In genomic region chr15:79311901-79312553, GRCh38 we compare ENCODE assay signal across 9 cellular contexts. TPM values are rescaled to one million over a fixed set of nuclear protein-coding genes. Genes with fewer than 3 reads are reported as not detected.
DNase-seq lines count a peak whose midpoint lies in the region; ATAC-seq, FAIRE-seq and TF ChIP-seq lines count a peak whose summit lies in the region.
"Had no signal": no experiment of that assay in that cellular context is flagged by ENCODE, and none has a peak within 500 bp of the region (broad histone marks: within the 10 kb centered on the region; RNA-seq: fewer than 3 reads in every experiment).

No MANE protein-coding gene starts in this region.

- peak overlapping the region; percentile 16 to 91 for H3K23ac ChIP-seq in mesenchymal stem cell (ENCODE audit: low read length in 2 of 2)

- FAIRE-seq in GM12878 (lab: Jason Lieb, UNC): no peak
- FAIRE-seq: endometrium had no signal

- peaks cover 4 to 31% of the 10 kb centered on the region in 2 experiments; a peak in 3 of 4 replicates for H3K36me3 ChIP-seq in GM12878 (ENCODE audit: control insufficient read depth in 2 of 2, insufficient read depth in 2 of 2, low read length in 1 of 2)
- peaks cover 30 to 42% of the 10 kb centered on the region in 2 experiments for H3K36me3 ChIP-seq in mesenchymal stem cell (ENCODE audit: control insufficient read depth in 1 of 2, insufficient read depth in 2 of 2, low read depth in 1 of 2, low read length in 2 of 2)

- POLR2A ChIA-PET in AG04449 (lab: Yijun Ruan, JAX) (no interaction called here), GM12878 (lab: Charles Lee) (no interaction called here)

- no peak for TF ChIP-seq EP300 in GM12878 (IDR thresholded peaks at IDR 0.05; ENCODE audit: borderline replicate concordance in 1 of 2, control insufficient read depth in 1 of 2, low read depth in 2 of 2, low read length in 2 of 2)

- no peak overlapping the region for H2BK15ac ChIP-seq in mesenchymal stem cell (ENCODE audit: low read depth, poor library complexity, severe bottlenecking)

- H2AK5ac ChIP-seq in mesenchymal stem cell (ENCODE audit: low read length, severe bottlenecking): peak overlapping the region; percentile 17

- H2BK5ac ChIP-seq in mesenchymal stem cell (ENCODE audit: low read depth, low read length, poor library complexity, severe bottlenecking): no peak overlapping the region

- peaks cover 33% of the 10 kb centered on the region for H3K79me1 ChIP-seq in mesenchymal stem cell (replicated peaks; ENCODE audit: low read length, poor library complexity, severe bottlenecking)

- peak overlapping the region; percentile 51 to 99 for H3K4ac ChIP-seq in mesenchymal stem cell (ENCODE audit: low read depth in 1 of 2, low read length in 2 of 2)

- no peak overlapping the region for H2BK120ac ChIP-seq in mesenchymal stem cell (ENCODE audit: low read depth, low read length)

- SMC1A ChIA-PET in GM12878 (lab: Charles Lee; ENCODE audit: uncharacterized antibody, unreplicated experiment): interaction anchor here (0.9 kb wide), 1 partner anchor 14 kb away, joined by 3 read pairs; no protein-coding TSS in a partner anchor

- 5% methylated on average over 8 of the region's 8 CpGs for WGBS in GM12878 (ENCODE audit: insufficient coverage, insufficient replicate concordance, low lambda C conversion rate, missing lambda C conversion rate)
- WGBS in mesenchymal stem cell: 64% methylated on average over 8 of the region's 8 CpGs

- H3K27ac ChIP-seq in GM12878 (ENCODE audit: control insufficient read depth, insufficient read depth) (peak overlapping the region; percentile 35), mesenchymal stem cell (ENCODE audit: low read length, poor library complexity, severe bottlenecking) (no peak overlapping the region)

- intact Hi-C loops in GM12878 (cut with micrococcal nuclease; ENCODE audit: unreplicated experiment): no loop called here

- no peak overlapping the region for H4K91ac ChIP-seq in mesenchymal stem cell (ENCODE audit: low read length)

- H3K14ac ChIP-seq in mesenchymal stem cell (ENCODE audit: low read length in 2 of 2): peak overlapping the region in 1 of 2 experiments; percentile 50

- no peak for TF ChIP-seq RAD21 in GM12878 (IDR thresholded peaks at IDR 0.05; ENCODE audit: insufficient read depth, low read depth, low read length)

- H2AFZ ChIP-seq in GM12878 (ENCODE audit: control insufficient read depth, low read depth, low read length) (peak overlapping the region; percentile 8; the same call in 1 of the 2 replicates), mesenchymal stem cell (ENCODE audit: low read depth, low read length) (no peak overlapping the region)

- TF ChIP-seq CTCF in AG04449 (IDR thresholded peaks at IDR 0.05; ENCODE audit: insufficient read depth, low read length, missing control alignments) (no peak), GM12878 (IDR thresholded peaks at IDR 0.05 in 2 of 3, conservative IDR thresholded peaks at IDR 0.05 in 1 of 3; ENCODE audit: control insufficient read depth in 2 of 3, extremely low read depth in 1 of 3, insufficient read depth in 1 of 3, low read depth in 3 of 3, low read length in 3 of 3) (no peak)

- H3K4me1 ChIP-seq in GM12878 (ENCODE audit: control insufficient read depth, insufficient read depth, low read length) (peaks cover 18% of the 10 kb centered on the region), mesenchymal stem cell (ENCODE audit: control insufficient read depth, insufficient read depth, low read depth, low read length) (peaks cover 9% of the 10 kb centered on the region)

- in situ Hi-C loops in GM12878 (cut with MboI): no loop called here

- H3K79me2 ChIP-seq in GM12878 (ENCODE audit: control insufficient read depth, insufficient read depth, low read length): peaks cover 30% of the 10 kb centered on the region

- H2BK12ac ChIP-seq in mesenchymal stem cell (ENCODE audit: low read length in 2 of 2): no peak overlapping the region

- ATAC-seq in GM12878 (peak; percentile 41), HG03135 (IDR thresholded peaks at IDR 0.05; ENCODE audit: unreplicated experiment) (no peak)

- CTCF ChIA-PET in AG04449 (lab: Yijun Ruan, JAX): interaction anchor here (1.1 to 1.7 kb wide), 5 partner anchors 9 to 542 kb away, joined by 3 to 9 read pairs (median 5); no protein-coding TSS in a partner anchor
- CTCF ChIA-PET in GM12878 (lab: Yijun Ruan, JAX): interaction anchor here (1.1 to 1.3 kb wide), 5 partner anchors 14 to 542 kb away, joined by 3 to 7 read pairs (median 3); no protein-coding TSS in a partner anchor

- H4K20me1 ChIP-seq in GM12878 (ENCODE audit: control insufficient read depth, insufficient read depth): peaks cover 10% of the 10 kb centered on the region; the same call in 1 of the 2 replicates

- H3K27me3 ChIP-seq in GM12878 (replicated peaks in 1 of 2; ENCODE audit: control insufficient read depth in 2 of 2, insufficient read depth in 2 of 2, low read length in 1 of 2) (peaks cover 0 to 3% of the 10 kb centered on the region in 2 experiments; a peak in 2 of 4 replicates), mesenchymal stem cell (ENCODE audit: control insufficient read depth in 1 of 2, insufficient read depth in 1 of 2, low read length in 2 of 2) (peaks cover 17 to 33% of the 10 kb centered on the region in 2 experiments)

- RAD21 ChIA-PET in GM12878 (lab: Charles Lee; ENCODE audit: unreplicated experiment): interaction anchor here (1.6 to 2.3 kb wide), 3 partner anchors 21 to 861 kb away, joined by 3 to 7 read pairs (median 7); no protein-coding TSS in a partner anchor

- no peak; the same call in 1 of the 2 replicates for TF ChIP-seq POLR2A in GM12878 (IDR thresholded peaks at IDR 0.05; ENCODE audit: low read depth, low read length)

- H3K4me2 ChIP-seq in GM12878 (ENCODE audit: control insufficient read depth, insufficient read depth) (peak overlapping the region; percentile 98), mesenchymal stem cell (ENCODE audit: low read length, poor library complexity, severe bottlenecking) (peak overlapping the region; percentile 84)

- H3K9ac ChIP-seq in GM12878 (ENCODE audit: control insufficient read depth, insufficient read depth, low read length) (peak overlapping the region; percentile 86), mesenchymal stem cell (ENCODE audit: low read length) (peak overlapping the region; percentile 95)

- DNase-seq in AG04449 (ENCODE audit: low read depth, low spot score): no peak
- peak; percentile 3 for DNase-seq in HK-2 (ENCODE audit: unreplicated experiment)
- peak; percentile 24 for DNase-seq in GM12878 (ENCODE audit: low read depth, low spot score)
- DNase-seq in mesenchymal stem cell: peak; percentile 17
- no peak for DNase-seq in superior temporal gyrus (ENCODE audit: extremely low spot score)
- no peak for DNase-seq in NCI-H1105 (lab: John Stamatoyannopoulos, UW)
- DNase-seq in GM19240 (ENCODE audit: insufficient read length, low spot score): no peak

- H3K9me3 ChIP-seq in GM12878 (replicated peaks; ENCODE audit: control insufficient read depth, insufficient read depth, low read length) (no peaks in the 10 kb centered on the region), mesenchymal stem cell (ENCODE audit: control insufficient read depth, low read length) (peaks cover 3% of the 10 kb centered on the region)

- peak overlapping the region in 1 of 2 experiments; percentile 40 for H3K18ac ChIP-seq in mesenchymal stem cell (ENCODE audit: low read depth in 1 of 2, low read length in 2 of 2)

- H3K4me3 ChIP-seq in AG04449 (ENCODE audit: low read depth, low read length) (peak overlapping the region; percentile 98), GM12878 (peak overlapping the region; percentile 86), mesenchymal stem cell (ENCODE audit: insufficient read depth in 1 of 2, low read depth in 1 of 2, low read length in 2 of 2) (peak overlapping the region; percentile 85 to 96)

- BruUV-seq in GM12878 (replicated peaks; lab: Mats Ljungman, UMichigan): TSS peak; percentile 51

- peak overlapping the region; percentile 39 for H4K8ac ChIP-seq in mesenchymal stem cell (ENCODE audit: low read length)

RNA-seq across cellular contexts. Expression of gene TMED3, which starts 1.1 kb away (rescaled TPM):
- total RNA-seq in GM12878 (2013; cell fraction: nucleolus; rRNA removed): 69.0 and 75.1 TPM in 2 replicates
- 83.2 and 95.8 TPM in 2 replicates for total RNA-seq in GM12878 (2014; rRNA removed)
- total RNA-seq in GM12878 (2014; rRNA removed; fragmentation: Illumina TruSeq; extraction: Trizol): 50.7 and 53.8 TPM in 2 replicates
- total RNA-seq in GM12878 (2021): 52.6 and 53.2 TPM in 2 replicates
- polyA plus RNA-seq in GM12878 (2011; ENCODE audit: low read depth): 44.8 TPM
- polyA plus RNA-seq in GM12878 (2011; rRNA removed): 66.7 and 94.6 TPM in 2 replicates
- 139 and 147 TPM in 2 replicates for polyA plus RNA-seq in GM12878 (2011; cell fraction: cytosol; rRNA removed)
- 54.3 and 67.3 TPM in 2 replicates for polyA plus RNA-seq in GM12878 (2011; cell fraction: nucleus; rRNA removed)
- polyA plus RNA-seq in GM12878 (2012): 71.4 and 76.4 TPM in 2 replicates
- polyA plus RNA-seq in GM12878 (2014; fragmentation: Illumina TruSeq; extraction: Trizol): 29.3 and 45.9 TPM in 2 replicates
- 10 to 100 TPM in 1 of 2 experiments, 1 to 10 TPM in 1; 7.6 to 31.5 TPM for polyA plus RNA-seq in GM12878 (2014; fragmentation: Nextera tagmentation; extraction: Ambion mirVana)
- polyA plus RNA-seq in GM12878 (2014; rRNA removed): 78.1 and 81.0 TPM in 2 replicates
- polyA plus RNA-seq in GM12878 (2016; fragmentation: Nextera tagmentation; extraction: Ambion mirVana): 10 to 100 TPM; 55.9 to 58.0 TPM
- polyA minus RNA-seq in GM12878 (2011; rRNA and poly(A)+ RNA removed): 62.6 and 106 TPM in 2 replicates
- polyA minus RNA-seq in GM12878 (2011; cell fraction: cytosol; rRNA and poly(A)+ RNA removed): 23.1 and 27.8 TPM in 2 replicates
- polyA minus RNA-seq in GM12878 (2011; cell fraction: nucleus; rRNA and poly(A)+ RNA removed): 38.2 and 54.3 TPM in 2 replicates
- polyA plus RNA-seq in mesenchymal stem cell (2013, experiment 1 of 2): 118 TPM
- polyA plus RNA-seq in mesenchymal stem cell (2013, experiment 2 of 2): 123 TPM

RNA-seq across cellular contexts. Expression of gene ANKRD34C, which starts 29.5 kb away (rescaled TPM):
- not detected in 2 replicates for total RNA-seq in GM12878 (2013; cell fraction: nucleolus; rRNA removed)
- total RNA-seq in GM12878 (2014; rRNA removed) (not detected in 2 replicates), GM12878 (2014; rRNA removed; fragmentation: Illumina TruSeq; extraction: Trizol) (not detected in 2 replicates), GM12878 (2021) (not detected in 2 replicates)
- polyA plus RNA-seq in GM12878 (2011; ENCODE audit: low read depth): not detected
- polyA plus RNA-seq in GM12878 (2011; rRNA removed) (0.01 TPM in 1 of 2 replicates, not detected in the other), GM12878 (2014; fragmentation: Illumina TruSeq; extraction: Trizol) (not detected in 2 replicates), GM12878 (2014; fragmentation: Nextera tagmentation; extraction: Ambion mirVana) (not detected), GM12878 (2014; rRNA removed) (not detected in 2 replicates), GM12878 (2016; fragmentation: Nextera tagmentation; extraction: Ambion mirVana) (not detected)
- 0.03 TPM in 1 of 2 replicates, not detected in the other for polyA plus RNA-seq in GM12878 (2011; cell fraction: cytosol; rRNA removed)
- not detected in 2 replicates for polyA plus RNA-seq in GM12878 (2011; cell fraction: nucleus; rRNA removed)
- polyA plus RNA-seq in GM12878 (2012): not detected in 2 replicates
- not detected in 2 replicates for polyA minus RNA-seq in GM12878 (2011; rRNA and poly(A)+ RNA removed)
- not detected in 2 replicates for polyA minus RNA-seq in GM12878 (2011; cell fraction: cytosol; rRNA and poly(A)+ RNA removed)
- polyA minus RNA-seq in GM12878 (2011; cell fraction: nucleus; rRNA and poly(A)+ RNA removed): not detected in 2 replicates
- polyA plus RNA-seq in mesenchymal stem cell (2013, experiment 1 of 2): not detected
- not detected for polyA plus RNA-seq in mesenchymal stem cell (2013, experiment 2 of 2)

Comparison
In these comparisons a context has a peak if more than half of its experiments do, and no peak if none do; other contexts are left out.
1. DNase-seq: peak in HK-2 (single experiment), GM12878 (single experiment) and mesenchymal stem cell (single experiment); none in AG04449 (single experiment), superior temporal gyrus (single experiment), NCI-H1105 (single experiment) and GM19240 (single experiment).
2. Peak in every context shown above with its lines, with median percentiles within 50 percentile points of each other: H3K4me3 ChIP-seq.